ENCODE assay signal across 24 cellular contexts in genomic region chr16:28555593-28555992, GRCh38. TPM values are rescaled to one million over a fixed set of nuclear protein-coding genes. Genes with fewer than 3 reads are reported as not detected.
DNase-seq lines count a peak whose midpoint lies in the region; ATAC-seq and TF ChIP-seq lines count a peak whose summit lies in the region.
"Had no signal": no experiment of that assay in that cellular context is flagged by ENCODE, and none has a peak within 500 bp of the region (broad histone marks: within the 10 kb centered on the region; RNA-seq: fewer than 3 reads in every experiment).

No MANE protein-coding gene starts in this region.

- intact Hi-C loops in activated naive CD4-positive, alpha-beta T cell treated with anti-CD3 and anti-CD28 coated beads for 36 hours (cut with micrococcal nuclease) = no loop called here

- H3K4me3 ChIP-seq in KMS-11 (IDR thresholded peaks at IDR 0.05; ENCODE audit: insufficient read depth, low read depth, low read length) = no peak overlapping the region
- H3K4me3 ChIP-seq: MG63 had no signal

- H3K9me3 Mint-ChIP-seq in activated naive CD4-positive, alpha-beta T cell treated with anti-CD3 and anti-CD28 coated beads for 36 hours = no peaks in the 10 kb centered on the region
- H3K9me3 Mint-ChIP-seq in activated naive CD8-positive, alpha-beta T cell treated with anti-CD3 and anti-CD28 coated beads, Interleukin-2, amount 50 U/mL, for 24 hours = no peaks in the 10 kb centered on the region
- H3K9me3 Mint-ChIP-seq in type B pancreatic cell = no peaks in the 10 kb centered on the region

- H3K27ac Mint-ChIP-seq in activated naive CD4-positive, alpha-beta T cell treated with anti-CD3 and anti-CD28 coated beads for 36 hours = peak overlapping the region; percentile 19
- H3K27ac Mint-ChIP-seq in activated naive CD8-positive, alpha-beta T cell treated with anti-CD3 and anti-CD28 coated beads, Interleukin-2, amount 50 U/mL, for 24 hours = peak overlapping the region; percentile 46
- H3K27ac Mint-ChIP-seq in type B pancreatic cell = no peak overlapping the region

- peaks cover 5% of the 10 kb centered on the region; the same call in 1 of the 2 replicates for H3K79me2 ChIP-seq in KMS-11 (ENCODE audit: insufficient read depth, low read depth)

- H3K4me3 Mint-ChIP-seq in activated naive CD4-positive, alpha-beta T cell treated with anti-CD3 and anti-CD28 coated beads for 36 hours = no peak overlapping the region
- peak overlapping the region; percentile 18 for H3K4me3 Mint-ChIP-seq in activated naive CD8-positive, alpha-beta T cell treated with anti-CD3 and anti-CD28 coated beads, Interleukin-2, amount 50 U/mL, for 24 hours
- H3K4me3 Mint-ChIP-seq in type B pancreatic cell = peak overlapping the region; percentile 44

- peak; percentile 30 for DNase-seq in activated naive CD4-positive, alpha-beta T cell treated with anti-CD3 and anti-CD28 coated beads for 36 hours
- DNase-seq in activated naive CD4-positive, alpha-beta T cell (lab: John Stamatoyannopoulos, UW) = no peak
- DNase-seq in activated naive CD8-positive, alpha-beta T cell treated with anti-CD3 and anti-CD28 coated beads, Interleukin-2, amount 50 U/mL, for 24 hours = no peak
- DNase-seq in type B pancreatic cell (ENCODE audit: extremely low spot score, unreplicated experiment) (no peak), NCI-H2107 treated with DMSO at 0.1 percent for 48 hours (lab: John Stamatoyannopoulos, UW; ENCODE audit: unreplicated experiment) (no peak)
- DNase-seq: COR-L47; H7; heart left ventricle; MG63; NCI-H1436 treated with DMSO at 0.1 percent for 48 hours; NCI-H2227 treated with DMSO at 0.1 percent for 48 hours; occipital lobe; Peyer's patch; stimulated activated CD4-positive, alpha-beta T cell treated with anti-CD3 and anti-CD28 coated beads, Interleukin-4, amount 100 ng/mL, for 24 hours had no signal

- peaks cover 25% of the 10 kb centered on the region for H3K36me3 Mint-ChIP-seq in activated naive CD4-positive, alpha-beta T cell treated with anti-CD3 and anti-CD28 coated beads for 36 hours (ENCODE audit: low read depth)
- peaks cover 24% of the 10 kb centered on the region for H3K36me3 Mint-ChIP-seq in activated naive CD8-positive, alpha-beta T cell treated with anti-CD3 and anti-CD28 coated beads, Interleukin-2, amount 50 U/mL, for 24 hours (ENCODE audit: low read depth)
- peaks cover 13% of the 10 kb centered on the region for H3K36me3 Mint-ChIP-seq in type B pancreatic cell

- H2AFZ ChIP-seq in KMS-11 (ENCODE audit: low read depth) = no peak overlapping the region

- H3K27me3 ChIP-seq in KMS-11 (ENCODE audit: insufficient read depth, low read depth) = no peaks in the 10 kb centered on the region
- H3K27me3 ChIP-seq: breast epithelium, heart left ventricle, MG63, Peyer's patch had no signal

- H3K4me1 Mint-ChIP-seq in activated naive CD4-positive, alpha-beta T cell treated with anti-CD3 and anti-CD28 coated beads for 36 hours (ENCODE audit: low read depth) = peaks cover 42% of the 10 kb centered on the region
- peaks cover 45% of the 10 kb centered on the region for H3K4me1 Mint-ChIP-seq in activated naive CD8-positive, alpha-beta T cell treated with anti-CD3 and anti-CD28 coated beads, Interleukin-2, amount 50 U/mL, for 24 hours
- peaks cover 6% of the 10 kb centered on the region for H3K4me1 Mint-ChIP-seq in type B pancreatic cell (ENCODE audit: unreplicated experiment)

- no peak overlapping the region for H3K27ac ChIP-seq in KMS-11
- H3K27ac ChIP-seq: breast epithelium, coronary artery, heart left ventricle, Peyer's patch had no signal

- H3K27me3 Mint-ChIP-seq in activated naive CD4-positive, alpha-beta T cell treated with anti-CD3 and anti-CD28 coated beads for 36 hours (ENCODE audit: low read depth) = no peaks in the 10 kb centered on the region
- no peaks in the 10 kb centered on the region for H3K27me3 Mint-ChIP-seq in activated naive CD8-positive, alpha-beta T cell treated with anti-CD3 and anti-CD28 coated beads, Interleukin-2, amount 50 U/mL, for 24 hours
- no peaks in the 10 kb centered on the region for H3K27me3 Mint-ChIP-seq in type B pancreatic cell

- no peak overlapping the region for H3K9ac ChIP-seq in KMS-11

- no peak for ATAC-seq in activated naive CD8-positive, alpha-beta T cell treated with anti-CD3 and anti-CD28 coated beads, Interleukin-2, amount 50 U/mL, for 24 hours
- ATAC-seq in GM18517 (IDR thresholded peaks at IDR 0.05; ENCODE audit: unreplicated experiment) = no peak
- no peak for ATAC-seq in HG02973 (IDR thresholded peaks at IDR 0.05; ENCODE audit: unreplicated experiment)
- ATAC-seq: heart left ventricle had no signal

- TF ChIP-seq CTCF in KMS-11 (conservative IDR thresholded peaks at IDR 0.05; ENCODE audit: low read depth, low read length) (no peak), type B pancreatic cell (conservative IDR thresholded peaks at IDR 0.05) (no peak)

- H4K20me1 ChIP-seq in KMS-11 (ENCODE audit: insufficient read depth) = no peaks in the 10 kb centered on the region

- CTCF ChIA-PET in activated naive CD4-positive, alpha-beta T cell treated with anti-CD3 and anti-CD28 coated beads for 36 hours (lab: Charles Lee) = no interaction called here

- H3K4me2 ChIP-seq in KMS-11 = peak overlapping the region; percentile 99

- no peaks in the 10 kb centered on the region; the same call in 1 of the 2 replicates for H3K36me3 ChIP-seq in KMS-11 (ENCODE audit: insufficient read depth)
- H3K36me3 ChIP-seq: breast epithelium had no signal

- peaks cover 29% of the 10 kb centered on the region for H3K4me1 ChIP-seq in KMS-11 (ENCODE audit: low read depth, poor library complexity, severe bottlenecking)
- H3K4me1 ChIP-seq: breast epithelium had no signal

RNA-seq across cellular contexts. Expression of gene SGF29, which starts 1.9 kb away (rescaled TPM):
- total RNA-seq in activated naive CD4-positive, alpha-beta T cell treated with anti-CD3 and anti-CD28 coated beads for 36 hours = 10 to 100 TPM; 15.9 TPM
- 21.4 and 29.6 TPM in 2 replicates for total RNA-seq in type B pancreatic cell (ENCODE audit: low replicate concordance)

RNA-seq across cellular contexts. Expression of gene NUPR1, which starts 16.8 kb away (rescaled TPM):
- total RNA-seq in activated naive CD4-positive, alpha-beta T cell treated with anti-CD3 and anti-CD28 coated beads for 36 hours = not detected
- 1.2 and 4.8 TPM in 2 replicates for total RNA-seq in type B pancreatic cell (ENCODE audit: low replicate concordance)
- total RNA-seq: H7 had no signal

RNA-seq across cellular contexts. Expression of gene SULT1A2, which starts 41.3 kb away (rescaled TPM):
- total RNA-seq in activated naive CD4-positive, alpha-beta T cell treated with anti-CD3 and anti-CD28 coated beads for 36 hours = under 1 TPM; 0.29 to 0.40 TPM
- total RNA-seq in type B pancreatic cell (ENCODE audit: low replicate concordance) = 3.5 and 14.2 TPM in 2 replicates
- total RNA-seq: occipital lobe, SK-MEL-5 had no signal

RNA-seq across cellular contexts. Expression of gene IL27, which starts 49.0 kb away (rescaled TPM):
- total RNA-seq in activated naive CD4-positive, alpha-beta T cell treated with anti-CD3 and anti-CD28 coated beads for 36 hours = not detected
- not detected in 2 replicates for total RNA-seq in type B pancreatic cell (ENCODE audit: low replicate concordance)
- total RNA-seq: breast epithelium, H7, mucosa of gallbladder, occipital lobe, Peyer's patch, renal cortical epithelial cell, SK-MEL-5, subcutaneous adipose tissue, urinary bladder had no signal

RNA-seq across cellular contexts. Expression of gene SULT1A1, which starts 54.3 kb away (rescaled TPM):
- 10 to 100 TPM in 1 of 2 experiments, 1 to 10 TPM in 1; 9.7 to 10.8 TPM for total RNA-seq in activated naive CD4-positive, alpha-beta T cell treated with anti-CD3 and anti-CD28 coated beads for 36 hours
- 15.9 and 22.2 TPM in 2 replicates for total RNA-seq in type B pancreatic cell (ENCODE audit: low replicate concordance)
